Comparison of ENCODE assay signal across 22 cellular contexts in genomic region chr5:1885777-1886633, GRCh38. TPM values are rescaled to one million over a fixed set of nuclear protein-coding genes. Genes with fewer than 3 reads are reported as not detected.
DNase-seq lines count a peak whose midpoint lies in the region; ATAC-seq, FAIRE-seq and TF ChIP-seq lines count a peak whose summit lies in the region.
"Had no signal": no experiment of that assay in that cellular context is flagged by ENCODE, and none has a peak within 500 bp of the region (broad histone marks: within the 10 kb centered on the region; RNA-seq: fewer than 3 reads in every experiment).

No MANE protein-coding gene starts in this region.

- dilution Hi-C loops in keratinocyte (cut with MboI; ENCODE audit: extremely low pct_ligation_motif_present, low sequenced_read_pairs): no loop called here

- peak overlapping the region; percentile 98 for H3K9ac ChIP-seq in keratinocyte (ENCODE audit: control insufficient read depth, extremely low read depth, insufficient read depth, low read length)
- H3K9ac ChIP-seq: parathyroid adenoma had no signal

- H3K27me3 ChIP-seq in keratinocyte (ENCODE audit: control insufficient read depth, extremely low read depth, insufficient read depth, low read length) (no peaks in the 10 kb centered on the region), suprapubic skin (peaks cover 93% of the 10 kb centered on the region)

- no peaks in the 10 kb centered on the region for H3K9me3 Mint-ChIP-seq in T-helper 2 cell treated with Interferon-gamma antibody and Interleukin-4, amounts not matched to agents 5 μg/mL and 100 μg/mL, for 36 hours
- no peaks in the 10 kb centered on the region for H3K9me3 Mint-ChIP-seq in chondrocyte (ENCODE audit: low read depth)
- H3K9me3 Mint-ChIP-seq: activated T-helper 17 cell treated with anti-CD3 and anti-CD28 coated beads, Interleukin-2, amount 50 U/mL, for 72 hours; HFFc6; stimulated activated effector memory CD8-positive, alpha-beta T cell treated with anti-CD3 and anti-CD28 coated beads, Interleukin-12 subunit alpha, Interleukin-12 subunit beta, amount 100 ng/mL, for 72 hours had no signal

- in situ Hi-C loops in KBM-7 (cut with MboI; ENCODE audit: low pct_unique_long_range_greater_than_20kb, low sequenced_read_pairs): no loop called here

- H3K9me3 ChIP-seq in keratinocyte (ENCODE audit: control insufficient read depth, low read depth, low read length): no peaks in the 10 kb centered on the region
- no peaks in the 10 kb centered on the region for H3K9me3 ChIP-seq in suprapubic skin
- H3K9me3 ChIP-seq: adrenal gland, tibial nerve had no signal

- peaks cover 42% of the 10 kb centered on the region for H3K79me2 ChIP-seq in keratinocyte (ENCODE audit: control insufficient read depth, insufficient read depth, low read length)
- H3K79me2 ChIP-seq: parathyroid adenoma had no signal

- H3K36me3 ChIP-seq in keratinocyte (ENCODE audit: control insufficient read depth in 2 of 2, extremely low read depth in 1 of 2, insufficient read depth in 2 of 2, low read length in 2 of 2) (peaks cover 0 to 2% of the 10 kb centered on the region in 2 experiments), suprapubic skin (no peaks in the 10 kb centered on the region)
- H3K36me3 ChIP-seq: adrenal gland, tibial nerve had no signal

- DNase-seq in T-helper 2 cell treated with Interferon-gamma antibody and Interleukin-4, amounts not matched to agents 5 μg/mL and 100 μg/mL, for 36 hours (ENCODE audit: low spot score): no peak
- no peak for DNase-seq in T-helper 2 cell
- peak; percentile 87 for DNase-seq in chondrocyte (ENCODE audit: low spot score)
- no peak for DNase-seq in keratinocyte (ENCODE audit: low read depth, low spot score)
- DNase-seq in suprapubic skin (ENCODE audit: low spot score in 2 of 2): no peak
- DNase-seq in KBM-7: no peak
- DNase-seq: adrenal gland, C1 segment of cervical spinal cord, DMS153, HFFc6, SW 1271 had no signal

- H2AFZ ChIP-seq in keratinocyte (ENCODE audit: control insufficient read depth, low read length): no peak overlapping the region
- H2AFZ ChIP-seq: parathyroid adenoma had no signal

- H3K4me1 ChIP-seq in keratinocyte (ENCODE audit: control insufficient read depth, extremely low read depth, insufficient read depth, low read length) (peaks cover 32% of the 10 kb centered on the region), suprapubic skin (peaks cover 59% of the 10 kb centered on the region)

- no peak for TF ChIP-seq POLR2A in suprapubic skin (IDR thresholded peaks at IDR 0.05)

- peak overlapping the region; percentile 95 for H3K27ac ChIP-seq in keratinocyte (ENCODE audit: control insufficient read depth, insufficient read depth, low read length)
- peak overlapping the region; percentile 85 for H3K27ac ChIP-seq in suprapubic skin
- H3K27ac ChIP-seq: adrenal gland, parathyroid adenoma, tibial nerve had no signal

- peaks cover 45% of the 10 kb centered on the region for H3K27me3 Mint-ChIP-seq in T-helper 2 cell treated with Interferon-gamma antibody and Interleukin-4, amounts not matched to agents 5 μg/mL and 100 μg/mL, for 36 hours (ENCODE audit: low read depth)
- peaks cover 49% of the 10 kb centered on the region for H3K27me3 Mint-ChIP-seq in chondrocyte (ENCODE audit: low read depth)

- peak overlapping the region; percentile 78 for H3K4me2 ChIP-seq in keratinocyte (ENCODE audit: control insufficient read depth, extremely low read depth, insufficient read depth, low read depth, low read length)

- 3% methylated on average over 25 of the region's 57 CpGs for WGBS in suprapubic skin

- TF ChIP-seq EP300 in suprapubic skin (IDR thresholded peaks at IDR 0.05): no peak

- no peak for ATAC-seq in HG03565 (IDR thresholded peaks at IDR 0.05; ENCODE audit: unreplicated experiment)
- ATAC-seq in GM19328 (IDR thresholded peaks at IDR 0.05; ENCODE audit: unreplicated experiment): no peak
- ATAC-seq: activated T-helper 17 cell treated with anti-CD3 and anti-CD28 coated beads, Interleukin-2, amount 50 U/mL, for 72 hours; stimulated activated effector memory CD8-positive, alpha-beta T cell treated with anti-CD3 and anti-CD28 coated beads, Interleukin-12 subunit alpha, Interleukin-12 subunit beta, amount 100 ng/mL, for 72 hours had no signal

- no peaks in the 10 kb centered on the region for H3K4me1 Mint-ChIP-seq in T-helper 2 cell treated with Interferon-gamma antibody and Interleukin-4, amounts not matched to agents 5 μg/mL and 100 μg/mL, for 36 hours (ENCODE audit: low read depth)
- H3K4me1 Mint-ChIP-seq in chondrocyte (ENCODE audit: low read depth): peaks cover 8% of the 10 kb centered on the region
- H3K4me1 Mint-ChIP-seq: activated T-helper 17 cell treated with anti-CD3 and anti-CD28 coated beads, Interleukin-2, amount 50 U/mL, for 72 hours had no signal

- peak overlapping the region; percentile 85 to 89 (median 88) for H3K4me3 ChIP-seq in keratinocyte (ENCODE audit: control insufficient read depth in 2 of 3, extremely low read depth in 1 of 3, insufficient read depth in 2 of 3, low read depth in 1 of 3, low read length in 3 of 3)
- peak overlapping the region; percentile 60 for H3K4me3 ChIP-seq in suprapubic skin
- H3K4me3 ChIP-seq: adrenal gland, smooth muscle cell, tibial nerve had no signal

- H3K9me1 ChIP-seq in keratinocyte (ENCODE audit: control insufficient read depth, extremely low read depth, insufficient read depth, low read length): no peaks in the 10 kb centered on the region

- no peaks in the 10 kb centered on the region for H3K36me3 Mint-ChIP-seq in T-helper 2 cell treated with Interferon-gamma antibody and Interleukin-4, amounts not matched to agents 5 μg/mL and 100 μg/mL, for 36 hours (ENCODE audit: low read depth)
- no peaks in the 10 kb centered on the region for H3K36me3 Mint-ChIP-seq in chondrocyte (ENCODE audit: low read depth)
- H3K36me3 Mint-ChIP-seq: stimulated activated effector memory CD8-positive, alpha-beta T cell treated with anti-CD3 and anti-CD28 coated beads, Interleukin-12 subunit alpha, Interleukin-12 subunit beta, amount 100 ng/mL, for 72 hours had no signal

- no peak overlapping the region for H3K4me3 Mint-ChIP-seq in T-helper 2 cell treated with Interferon-gamma antibody and Interleukin-4, amounts not matched to agents 5 μg/mL and 100 μg/mL, for 36 hours
- H3K4me3 Mint-ChIP-seq in chondrocyte (ENCODE audit: unreplicated experiment): no peak overlapping the region
- H3K4me3 Mint-ChIP-seq: activated T-helper 17 cell treated with anti-CD3 and anti-CD28 coated beads, Interleukin-2, amount 50 U/mL, for 72 hours; HFFc6; stimulated activated effector memory CD8-positive, alpha-beta T cell treated with anti-CD3 and anti-CD28 coated beads, Interleukin-12 subunit alpha, Interleukin-12 subunit beta, amount 100 ng/mL, for 72 hours had no signal

- H4K20me1 ChIP-seq in keratinocyte (ENCODE audit: control insufficient read depth, extremely low read depth, insufficient read depth, low read length): no peaks in the 10 kb centered on the region

- H3K27ac Mint-ChIP-seq in T-helper 2 cell treated with Interferon-gamma antibody and Interleukin-4, amounts not matched to agents 5 μg/mL and 100 μg/mL, for 36 hours: peak overlapping the region; percentile 10
- no peak overlapping the region for H3K27ac Mint-ChIP-seq in chondrocyte (ENCODE audit: unreplicated experiment)
- H3K27ac Mint-ChIP-seq: activated T-helper 17 cell treated with anti-CD3 and anti-CD28 coated beads, Interleukin-2, amount 50 U/mL, for 72 hours; HFFc6 had no signal

- TF ChIP-seq CTCF in chondrocyte (IDR thresholded peaks at IDR 0.05) (no peak), keratinocyte (optimal IDR thresholded peaks at IDR 0.05 in 1 of 3, IDR thresholded peaks at IDR 0.05 in 1 of 3, conservative IDR thresholded peaks at IDR 0.05 in 1 of 3; ENCODE audit: extremely low read depth in 1 of 3, insufficient read depth in 2 of 3, low read length in 3 of 3) (no peak), suprapubic skin (IDR thresholded peaks at IDR 0.05) (no peak)

- no peak for FAIRE-seq in keratinocyte (lab: Jason Lieb, UNC)
- FAIRE-seq: endometrium, islet of Langerhans had no signal

RNA-seq across cellular contexts. Expression of gene IRX4, which starts 3.3 kb away (rescaled TPM):
- total RNA-seq in chondrocyte (not detected in 3 replicates), suprapubic skin (10 to 100 TPM; 20.3 to 45.9 (median 33.5) TPM)
- polyA plus RNA-seq in keratinocyte: 14.6 to 34.2 TPM (median 18.2 TPM) in 3 replicates
- polyA plus RNA-seq in keratinocyte (2011; ENCODE audit: low read depth): 13.6 TPM
- polyA plus RNA-seq in keratinocyte (2011; cell fraction: cytosol; rRNA removed): 6.5 and 16.3 TPM in 2 replicates
- 34.8 and 47.6 TPM in 2 replicates for polyA plus RNA-seq in keratinocyte (2011; cell fraction: nucleus; rRNA removed)
- polyA plus RNA-seq in keratinocyte (2012; ENCODE audit: low replicate concordance): 15.4 and 29.7 TPM in 2 replicates
- polyA minus RNA-seq in keratinocyte: 5.0 to 16.1 TPM (median 7.4 TPM) in 3 replicates
- 43.7 TPM for polyA minus RNA-seq in keratinocyte (2011; cell fraction: cytosol; rRNA and poly(A)+ RNA removed)
- 22.8 and 27.1 TPM in 2 replicates for polyA minus RNA-seq in keratinocyte (2011; cell fraction: nucleus; rRNA and poly(A)+ RNA removed)
- total RNA-seq: A172; activated T-helper 17 cell treated with anti-CD3 and anti-CD28 coated beads, Interleukin-2, amount 50 U/mL, for 72 hours; adrenal gland; HFFc6; RPMI7951; tibial nerve had no signal

Comparison
In these comparisons a context has a peak if more than half of its experiments do, and no peak if none do; other contexts are left out.
1. RNA of gene IRX4, which starts 3.3 kb away (total RNA-seq): 20.3 to 45.9 TPM in suprapubic skin; not detected in chondrocyte; every median in the first group is over 10 times any median in the second.